ENCODE assay signal across 17 cellular contexts in genomic region chr13:76638882-76639281, GRCh38.
DNase-seq lines count a peak whose midpoint lies in the region; ATAC-seq and TF ChIP-seq lines count a peak whose summit lies in the region.
"Had no signal": no experiment of that assay in that cellular context is flagged by ENCODE, and none has a peak within 500 bp of the region (broad histone marks: within the 10 kb centered on the region; RNA-seq: fewer than 3 reads in every experiment).

No MANE protein-coding gene starts in this region.

- 72 to 83% methylated on average over 3 of the region's 3 CpGs for WGBS in gastroesophageal sphincter (ENCODE audit: low coverage in 1 of 2), 2 donors
- 63 to 74% methylated on average over 3 of the region's 3 CpGs for WGBS in sigmoid colon, 2 donors

- no peak overlapping the region for H3K4me3 ChIP-seq in gastroesophageal sphincter
- H3K4me3 ChIP-seq in sigmoid colon = no peak overlapping the region

- ATAC-seq in gastroesophageal sphincter = no peak
- no peak for ATAC-seq in left lobe of liver
- no peak for ATAC-seq in GM19452 (IDR thresholded peaks at IDR 0.05; ENCODE audit: unreplicated experiment)

- H3K27me3 ChIP-seq in gastroesophageal sphincter = no peaks in the 10 kb centered on the region
- no peaks in the 10 kb centered on the region for H3K27me3 ChIP-seq in sigmoid colon

- no peak for TF ChIP-seq EP300 in gastroesophageal sphincter (IDR thresholded peaks at IDR 0.05)
- no peak for TF ChIP-seq EP300 in sigmoid colon (IDR thresholded peaks at IDR 0.05)

- H3K9me3 ChIP-seq in gastroesophageal sphincter (no peaks in the 10 kb centered on the region), sigmoid colon (no peaks in the 10 kb centered on the region)

- no peaks in the 10 kb centered on the region for H3K36me3 ChIP-seq in gastroesophageal sphincter
- no peaks in the 10 kb centered on the region for H3K36me3 ChIP-seq in sigmoid colon

- H3K27ac ChIP-seq in gastroesophageal sphincter (peak overlapping the region in 3 of 4 donors; percentile 6 to 46 (median 25)), sigmoid colon (peak overlapping the region in 3 of 4 donors; percentile 39 to 56 (median 50))

- intact Hi-C loops in sigmoid colon (cut with DNase I) = no loop called here

- DNase-seq in AG20443 (ENCODE audit: low spot score) (peak; percentile 10), M059J (ENCODE audit: low read depth) (peak; percentile 3), sigmoid colon (no peak), left lobe of liver (ENCODE audit: low spot score) (no peak), foreskin melanocyte (no peak), activated T-cell treated with anti-CD3 and anti-CD28 coated beads for 4 hours (no peak)
- DNase-seq: DMS153, EL, KBM-7, NCI-H1048, NCI-H1436 treated with DMSO at 0.1 percent for 48 hours, NCI-H2029 treated with DMSO at 0.1 percent for 48 hours, NCI-H2171 treated with DMSO at 0.1 percent for 48 hours, NCI-H748 treated with DMSO at 0.1 percent for 48 hours, RPMI8226 had no signal

- no peak for TF ChIP-seq CTCF in gastroesophageal sphincter (IDR thresholded peaks at IDR 0.05)
- TF ChIP-seq CTCF in sigmoid colon (IDR thresholded peaks at IDR 0.05) = no peak

- TF ChIP-seq POLR2A in gastroesophageal sphincter (IDR thresholded peaks at IDR 0.05) = no peak
- TF ChIP-seq POLR2A in sigmoid colon (IDR thresholded peaks at IDR 0.05) = no peak

- H3K4me1 ChIP-seq in gastroesophageal sphincter (peaks cover 2 to 51% (median 12%) of the 10 kb centered on the region in 3 donors), sigmoid colon (peaks cover 0 to 52% (median 41%) of the 10 kb centered on the region in 4 donors)

Comparison
In these comparisons a context has a peak if more than half of its experiments do, and no peak if none do; other contexts are left out.
1. DNase-seq: peak in AG20443 (single experiment) and M059J (single experiment); none in sigmoid colon (single experiment), left lobe of liver (single experiment), foreskin melanocyte (single experiment) and activated T-cell treated with anti-CD3 and anti-CD28 coated beads for 4 hours (single experiment).